22 cellular contexts compared by ENCODE assay signal in genomic region chr2:126239560-126239959, GRCh38.
"Had no signal": no experiment of that assay in that cellular context is flagged by ENCODE, and none has a peak within 500 bp of the region (broad histone marks: within the 10 kb centered on the region; RNA-seq: fewer than 3 reads in every experiment).

No MANE protein-coding gene starts in this region.

- DNase-seq: MG63, NCI-H1092, NCI-H1105 treated with DMSO at 0.1 percent for 48 hours, NCI-H1417 treated with DMSO at 0.1 percent for 48 hours, NCI-H146, NCI-H1694 treated with DMSO at 0.1 percent for 48 hours, NCI-H1930, NCI-H2081, NCI-H2107, NCI-H2227 treated with DMSO at 0.1 percent for 48 hours, NCI-H526 treated with DMSO at 0.1 percent for 48 hours, NCI-H82, PC-3, SHP77, T-helper 1 cell had no signal

- H3K27ac ChIP-seq: HL-60, KMS-11, RWPE1 had no signal

- H3K36me3 ChIP-seq: MG63 had no signal

- H3K4me2 ChIP-seq: KMS-11 had no signal

- ATAC-seq: K562, Panc1, PC-3, SK-N-SH treated with all-trans-retinoic acid at 6 μM for 48 hours had no signal

- H3K9ac ChIP-seq: KMS-11 had no signal

- H3K9me3 ChIP-seq: MG63 had no signal

- FAIRE-seq: HTR-8/SVneo, K562 had no signal

- H3K27me3 ChIP-seq: MG63 had no signal

- H3K4me3 ChIP-seq: K562, MG63 had no signal
